In genomic region chr15:22939051-22939450, GRCh38 we compare ENCODE assay signal across 16 cellular contexts.
"Had no signal": no experiment of that assay in that cellular context is flagged by ENCODE, and none has a peak within 500 bp of the region (broad histone marks: within the 10 kb centered on the region; RNA-seq: fewer than 3 reads in every experiment).

No MANE protein-coding gene starts in this region.

- ATAC-seq: left lobe of liver, mucosa of descending colon had no signal

- H3K4me3 ChIP-seq: esophagus squamous epithelium, mucosa of descending colon, suprapubic skin had no signal

- DNase-seq: activated CD4-positive, alpha-beta T cell treated with anti-CD3 and anti-CD28 coated beads for 1 hour; activated CD8-positive, alpha-beta memory T cell treated with anti-CD3 and anti-CD28 coated beads for 24 hours; activated gamma-delta T cell; effector memory CD4-positive, alpha-beta T cell; esophagus squamous epithelium; hypothalamus; islet precursor cell; mammary epithelial cell; mucosa of descending colon; naive B cell; retina; SW 1271; T-helper 2 cell; WERI-Rb-1 had no signal

- H3K4me1 ChIP-seq: suprapubic skin had no signal

- H3K36me3 ChIP-seq: WERI-Rb-1 had no signal

- H3K27ac ChIP-seq: esophagus squamous epithelium, suprapubic skin, WERI-Rb-1 had no signal

- H3K9me3 ChIP-seq: esophagus squamous epithelium, mucosa of descending colon, suprapubic skin had no signal

- H3K27me3 ChIP-seq: esophagus squamous epithelium, suprapubic skin had no signal
